ENCODE assay signal across 12 cellular contexts in genomic region chr12:53505086-53505485, GRCh38. TPM values are rescaled to one million over a fixed set of nuclear protein-coding genes. Genes with fewer than 3 reads are reported as not detected.
DNase-seq lines count a peak whose midpoint lies in the region; ATAC-seq and TF ChIP-seq lines count a peak whose summit lies in the region.
"Had no signal": no experiment of that assay in that cellular context is flagged by ENCODE, and none has a peak within 500 bp of the region (broad histone marks: within the 10 kb centered on the region; RNA-seq: fewer than 3 reads in every experiment).

No MANE protein-coding gene starts in this region.

- H3K9me3 Mint-ChIP-seq in osteocyte (ENCODE audit: unreplicated experiment), result no peaks in the 10 kb centered on the region
- H3K9me3 Mint-ChIP-seq in activated T-helper 1 cell treated with anti-CD3 and anti-CD28 coated beads, Interleukin-12 subunit alpha, Interleukin-12 subunit beta, Interleukin-2, Interleukin-4 antibody, amounts not matched to agents 30 ng/mL and 10 ng/mL and 1 ng/mL, durations not matched to agents 14 hours and 24 hours and 36 hours, result no peaks in the 10 kb centered on the region

- H3K4me3 Mint-ChIP-seq in osteocyte (ENCODE audit: unreplicated experiment), result no peak overlapping the region
- H3K4me3 Mint-ChIP-seq in activated T-helper 1 cell treated with anti-CD3 and anti-CD28 coated beads, Interleukin-12 subunit alpha, Interleukin-12 subunit beta, Interleukin-2, Interleukin-4 antibody, amounts not matched to agents 30 ng/mL and 10 ng/mL and 1 ng/mL, durations not matched to agents 14 hours and 24 hours and 36 hours, result no peak overlapping the region

- H3K4me3 ChIP-seq in coronary artery, result no peak overlapping the region
- H3K4me3 ChIP-seq: hepatocyte had no signal

- peak overlapping the region; percentile 70 to 99 for H3K27ac ChIP-seq in coronary artery
- H3K27ac ChIP-seq: hepatocyte had no signal

- DNase-seq in C1 segment of cervical spinal cord (lab: John Stamatoyannopoulos, UW) (peak in 9 of 14 donors; percentile 21 to 90 (median 35)), HT1080 (ENCODE audit: low read depth) (peak; percentile 68), coronary artery (ENCODE audit: low spot score) (no peak), osteocyte (ENCODE audit: extremely low spot score, unreplicated experiment) (no peak), NCI-H1417 treated with DMSO at 0.1 percent for 48 hours (lab: John Stamatoyannopoulos, UW) (no peak), NCI-H345 (lab: John Stamatoyannopoulos, UW) (no peak)
- no peak for DNase-seq in activated T-helper 1 cell treated with anti-CD3 and anti-CD28 coated beads, Interleukin-12 subunit alpha, Interleukin-12 subunit beta, Interleukin-2, Interleukin-4 antibody, amounts not matched to agents 30 ng/mL and 10 ng/mL and 1 ng/mL, durations not matched to agents 14 hours and 24 hours and 36 hours (ENCODE audit: low spot score)
- DNase-seq: NCI-H1694 treated with DMSO at 0.1 percent for 48 hours; stimulated activated CD8-positive, alpha-beta memory T cell treated with anti-CD3 and anti-CD28 coated beads, Interleukin-4, amount 100 ng/mL, for 48 hours; T-helper 9 cell had no signal

- ATAC-seq in GM21390 (IDR thresholded peaks at IDR 0.05; ENCODE audit: unreplicated experiment), result no peak

- H3K4me1 Mint-ChIP-seq in osteocyte (ENCODE audit: unreplicated experiment), result peaks cover 34% of the 10 kb centered on the region
- peaks cover 37% of the 10 kb centered on the region for H3K4me1 Mint-ChIP-seq in activated T-helper 1 cell treated with anti-CD3 and anti-CD28 coated beads, Interleukin-12 subunit alpha, Interleukin-12 subunit beta, Interleukin-2, Interleukin-4 antibody, amounts not matched to agents 30 ng/mL and 10 ng/mL and 1 ng/mL, durations not matched to agents 14 hours and 24 hours and 36 hours (ENCODE audit: low read depth)

- H3K27me3 Mint-ChIP-seq in osteocyte (ENCODE audit: unreplicated experiment), result no peaks in the 10 kb centered on the region
- no peaks in the 10 kb centered on the region for H3K27me3 Mint-ChIP-seq in activated T-helper 1 cell treated with anti-CD3 and anti-CD28 coated beads, Interleukin-12 subunit alpha, Interleukin-12 subunit beta, Interleukin-2, Interleukin-4 antibody, amounts not matched to agents 30 ng/mL and 10 ng/mL and 1 ng/mL, durations not matched to agents 14 hours and 24 hours and 36 hours (ENCODE audit: insufficient read depth)

- peaks cover 14% of the 10 kb centered on the region for H3K36me3 Mint-ChIP-seq in osteocyte (ENCODE audit: unreplicated experiment)
- H3K36me3 Mint-ChIP-seq in activated T-helper 1 cell treated with anti-CD3 and anti-CD28 coated beads, Interleukin-12 subunit alpha, Interleukin-12 subunit beta, Interleukin-2, Interleukin-4 antibody, amounts not matched to agents 30 ng/mL and 10 ng/mL and 1 ng/mL, durations not matched to agents 14 hours and 24 hours and 36 hours (ENCODE audit: low read depth), result peaks cover 6% of the 10 kb centered on the region

- intact Hi-C loops in activated T-helper 1 cell treated with anti-CD3 and anti-CD28 coated beads, Interleukin-12 subunit alpha, Interleukin-12 subunit beta, Interleukin-2, Interleukin-4 antibody, amounts not matched to agents 30 ng/mL and 10 ng/mL and 1 ng/mL, durations not matched to agents 14 hours and 24 hours and 36 hours (cut with micrococcal nuclease), result no loop called here

- H3K27ac Mint-ChIP-seq in osteocyte (ENCODE audit: unreplicated experiment), result peak overlapping the region; percentile 34
- no peak overlapping the region for H3K27ac Mint-ChIP-seq in activated T-helper 1 cell treated with anti-CD3 and anti-CD28 coated beads, Interleukin-12 subunit alpha, Interleukin-12 subunit beta, Interleukin-2, Interleukin-4 antibody, amounts not matched to agents 30 ng/mL and 10 ng/mL and 1 ng/mL, durations not matched to agents 14 hours and 24 hours and 36 hours

- TF ChIP-seq CTCF in coronary artery (IDR thresholded peaks at IDR 0.05), result no peak
- no peak for TF ChIP-seq CTCF in osteocyte (IDR thresholded peaks at IDR 0.05)

RNA-seq across cellular contexts. Expression of gene NPFF, which starts 2.2 kb away (rescaled TPM):
- not detected in 2 replicates for total RNA-seq in HT1080 (2014; rRNA removed; shearing (Covaris generic))
- polyA plus RNA-seq in HT1080 (2015; cell fraction: cytosol; rRNA removed), result not detected in 2 replicates
- not detected in 2 replicates for polyA plus RNA-seq in HT1080 (2015; cell fraction: nucleus; rRNA removed)
- not detected in 2 replicates for total RNA-seq in osteocyte
- 0.44 TPM in 1 of 2 replicates, not detected in the other for total RNA-seq in activated T-helper 1 cell treated with anti-CD3 and anti-CD28 coated beads, Interleukin-12 subunit alpha, Interleukin-12 subunit beta, Interleukin-2, Interleukin-4 antibody, amounts not matched to agents 30 ng/mL and 10 ng/mL and 1 ng/mL, durations not matched to agents 14 hours and 24 hours and 36 hours
- total RNA-seq: hepatocyte had no signal

RNA-seq across cellular contexts. Expression of gene TARBP2, which starts 4.0 kb away (rescaled TPM):
- 88.1 and 98.4 TPM in 2 replicates for total RNA-seq in HT1080 (2014; rRNA removed; shearing (Covaris generic))
- polyA plus RNA-seq in HT1080 (2015; cell fraction: cytosol; rRNA removed), result 33.6 and 42.4 TPM in 2 replicates
- 88.7 and 97.6 TPM in 2 replicates for polyA plus RNA-seq in HT1080 (2015; cell fraction: nucleus; rRNA removed)
- 33.9 and 38.8 TPM in 2 replicates for total RNA-seq in osteocyte
- total RNA-seq in activated T-helper 1 cell treated with anti-CD3 and anti-CD28 coated beads, Interleukin-12 subunit alpha, Interleukin-12 subunit beta, Interleukin-2, Interleukin-4 antibody, amounts not matched to agents 30 ng/mL and 10 ng/mL and 1 ng/mL, durations not matched to agents 14 hours and 24 hours and 36 hours, result 47.7 and 48.2 TPM in 2 replicates

RNA-seq across cellular contexts. Expression of gene MAP3K12, which starts 5.8 kb away (rescaled TPM):
- 12.3 and 18.9 TPM in 2 replicates for total RNA-seq in HT1080 (2014; rRNA removed; shearing (Covaris generic))
- polyA plus RNA-seq in HT1080 (2015; cell fraction: cytosol; rRNA removed), result 6.9 and 9.9 TPM in 2 replicates
- polyA plus RNA-seq in HT1080 (2015; cell fraction: nucleus; rRNA removed), result 76.6 and 83.4 TPM in 2 replicates
- total RNA-seq in osteocyte, result 47.7 and 51.8 TPM in 2 replicates
- total RNA-seq in activated T-helper 1 cell treated with anti-CD3 and anti-CD28 coated beads, Interleukin-12 subunit alpha, Interleukin-12 subunit beta, Interleukin-2, Interleukin-4 antibody, amounts not matched to agents 30 ng/mL and 10 ng/mL and 1 ng/mL, durations not matched to agents 14 hours and 24 hours and 36 hours, result 15.7 and 18.4 TPM in 2 replicates

RNA-seq across cellular contexts. Expression of gene PCBP2, which starts 53.2 kb away (rescaled TPM):
- total RNA-seq in HT1080 (2014; rRNA removed; shearing (Covaris generic)), result 166 and 243 TPM in 2 replicates
- 660 and 801 TPM in 2 replicates for polyA plus RNA-seq in HT1080 (2015; cell fraction: cytosol; rRNA removed)
- 739 and 834 TPM in 2 replicates for polyA plus RNA-seq in HT1080 (2015; cell fraction: nucleus; rRNA removed)
- total RNA-seq in osteocyte, result 984 and 1,015 TPM in 2 replicates
- total RNA-seq in activated T-helper 1 cell treated with anti-CD3 and anti-CD28 coated beads, Interleukin-12 subunit alpha, Interleukin-12 subunit beta, Interleukin-2, Interleukin-4 antibody, amounts not matched to agents 30 ng/mL and 10 ng/mL and 1 ng/mL, durations not matched to agents 14 hours and 24 hours and 36 hours, result 865 and 896 TPM in 2 replicates

Comparison
In these comparisons a context has a peak if more than half of its experiments do, and no peak if none do; other contexts are left out.
1. DNase-seq: peak in C1 segment of cervical spinal cord (9 of 14) and HT1080 (single experiment); none in coronary artery (single experiment), osteocyte (single experiment), activated T-helper 1 cell treated with anti-CD3 and anti-CD28 coated beads, Interleukin-12 subunit alpha, Interleukin-12 subunit beta, Interleukin-2, Interleukin-4 antibody, amounts not matched to agents 30 ng/mL and 10 ng/mL and 1 ng/mL, durations not matched to agents 14 hours and 24 hours and 36 hours (single experiment), NCI-H1417 treated with DMSO at 0.1 percent for 48 hours (single experiment) and NCI-H345 (single experiment).